In genomic region chr5:147688965-147689364, GRCh38 we compare ENCODE assay signal across 14 cellular contexts.
A peak's percentile ranks its signal among the peaks of the same experiment; 100 is the strongest.
DNase-seq lines count a peak whose midpoint lies in the region; ATAC-seq, FAIRE-seq and TF ChIP-seq lines count a peak whose summit lies in the region.
"Had no signal": no experiment of that assay in that cellular context is flagged by ENCODE, and none has a peak within 500 bp of the region (broad histone marks: within the 10 kb centered on the region; RNA-seq: fewer than 3 reads in every experiment).

No MANE protein-coding gene starts in this region.

- no peaks in the 10 kb centered on the region for H3K9me3 ChIP-seq in kidney (ENCODE audit: control insufficient read depth in 1 of 2, low read length in 2 of 2)
- H3K9me3 ChIP-seq in stomach: no peaks in the 10 kb centered on the region

- peaks cover 3 to 5% of the 10 kb centered on the region in 2 donors for H3K4me1 Mint-ChIP-seq in effector memory CD8-positive, alpha-beta T cell (ENCODE audit: low read depth in 2 of 2)

- no peak for FAIRE-seq in kidney (lab: Jason Lieb, UNC)
- FAIRE-seq: GM19239 had no signal

- 13 to 32% (median 26%) methylated on average over 4 of the region's 4 CpGs for WGBS in stomach, 5 donors

- no peaks in the 10 kb centered on the region for H3K27me3 Mint-ChIP-seq in effector memory CD8-positive, alpha-beta T cell

- no peaks in the 10 kb centered on the region for H3K9me3 Mint-ChIP-seq in effector memory CD8-positive, alpha-beta T cell
- H3K9me3 Mint-ChIP-seq: activated naive CD4-positive, alpha-beta T cell treated with anti-CD3 and anti-CD28 coated beads for 36 hours; CD8-positive, alpha-beta T cell had no signal

- H3K4me3 Mint-ChIP-seq in effector memory CD8-positive, alpha-beta T cell: no peak overlapping the region
- H3K4me3 Mint-ChIP-seq: activated naive CD4-positive, alpha-beta T cell treated with anti-CD3 and anti-CD28 coated beads for 36 hours; CD8-positive, alpha-beta T cell had no signal

- no peaks in the 10 kb centered on the region for H3K4me1 ChIP-seq in kidney (ENCODE audit: control insufficient read depth in 1 of 2, insufficient read depth in 1 of 2, low read depth in 1 of 2, low read length in 2 of 2)
- peaks cover 0 to 24% (median 8%) of the 10 kb centered on the region in 4 donors for H3K4me1 ChIP-seq in stomach

- H3K27ac Mint-ChIP-seq in effector memory CD8-positive, alpha-beta T cell: no peak overlapping the region
- H3K27ac Mint-ChIP-seq: activated naive CD4-positive, alpha-beta T cell treated with anti-CD3 and anti-CD28 coated beads for 36 hours; CD8-positive, alpha-beta T cell had no signal

- intact Hi-C loops in kidney (cut with DNase I) (no loop called here), stomach (cut with DNase I; ENCODE audit: low total_unique reads) (no loop called here)

- H3K27ac ChIP-seq in caudate nucleus (ENCODE audit: low read depth, low read length) (peak overlapping the region; percentile 18), kidney (ENCODE audit: low read depth in 2 of 2, low read length in 2 of 2) (no peak overlapping the region), stomach (peak overlapping the region in 3 of 5 donors; percentile 20 to 80 (median 62))

- H3K4me3 ChIP-seq in kidney (ENCODE audit: low read length in 2 of 2) (no peak overlapping the region), stomach (no peak overlapping the region)

- peak; percentile 25 for TF ChIP-seq EP300 in stomach (IDR thresholded peaks at IDR 0.05)

- DNase-seq in NCI-H2227 (lab: John Stamatoyannopoulos, UW; ENCODE audit: unreplicated experiment) (peak; percentile 39), caudate nucleus (lab: John Stamatoyannopoulos, UW) (peak in 30 of 61 donors; percentile 2 to 70 (median 28)), kidney (peak; percentile 71), stomach (peak; percentile 50), NCI-H510A treated with DMSO at 0.1 percent for 48 hours (lab: John Stamatoyannopoulos, UW) (no peak), DMS153 (lab: John Stamatoyannopoulos, UW) (no peak)
- DNase-seq in effector memory CD8-positive, alpha-beta T cell: no peak
- no peak for DNase-seq in activated CD4-positive, alpha-beta T cell treated with anti-CD3 and anti-CD28 coated beads, Interleukin-2, amount 50 U/mL, for 48 hours
- DNase-seq: activated naive CD4-positive, alpha-beta T cell treated with anti-CD3 and anti-CD28 coated beads for 36 hours; CD8-positive, alpha-beta T cell; effector memory CD4-positive, alpha-beta T cell; NCI-H526 treated with DMSO at 0.1 percent for 48 hours had no signal

- no peak for TF ChIP-seq POLR2A in stomach (IDR thresholded peaks at IDR 0.05)

- TF ChIP-seq CTCF in kidney (IDR thresholded peaks at IDR 0.05; ENCODE audit: borderline replicate concordance, extremely low read depth, insufficient read depth) (no peak), stomach (IDR thresholded peaks at IDR 0.05) (no peak)

- H3K36me3 Mint-ChIP-seq in effector memory CD8-positive, alpha-beta T cell (ENCODE audit: insufficient read depth): no peaks in the 10 kb centered on the region
- H3K36me3 Mint-ChIP-seq: CD8-positive, alpha-beta T cell had no signal

- no peaks in the 10 kb centered on the region for H3K36me3 ChIP-seq in kidney (ENCODE audit: control insufficient read depth in 1 of 2, insufficient read depth in 2 of 2, low read length in 2 of 2)
- H3K36me3 ChIP-seq in stomach: no peaks in the 10 kb centered on the region

- ATAC-seq in effector memory CD8-positive, alpha-beta T cell (replicated peaks): no peak
- ATAC-seq: CD8-positive, alpha-beta T cell; HCT116 had no signal

- no peak overlapping the region for H3K9ac ChIP-seq in kidney (ENCODE audit: low read length in 2 of 2)

- H3K27me3 ChIP-seq in stomach: no peaks in the 10 kb centered on the region

Comparison
In these comparisons a context has a peak if more than half of its experiments do, and no peak if none do; other contexts are left out.
1. DNase-seq: peak in NCI-H2227 (single experiment), kidney (single experiment) and stomach (single experiment); none in effector memory CD8-positive, alpha-beta T cell (0 of 3), NCI-H510A treated with DMSO at 0.1 percent for 48 hours (single experiment), activated CD4-positive, alpha-beta T cell treated with anti-CD3 and anti-CD28 coated beads, Interleukin-2, amount 50 U/mL, for 48 hours (0 of 2) and DMS153 (single experiment).
2. H3K27ac ChIP-seq: peak in caudate nucleus (single experiment) and stomach (3 of 5); none in kidney (0 of 2).